1 cellular context compared by ENCODE assay signal in the genomic region with DNA sequence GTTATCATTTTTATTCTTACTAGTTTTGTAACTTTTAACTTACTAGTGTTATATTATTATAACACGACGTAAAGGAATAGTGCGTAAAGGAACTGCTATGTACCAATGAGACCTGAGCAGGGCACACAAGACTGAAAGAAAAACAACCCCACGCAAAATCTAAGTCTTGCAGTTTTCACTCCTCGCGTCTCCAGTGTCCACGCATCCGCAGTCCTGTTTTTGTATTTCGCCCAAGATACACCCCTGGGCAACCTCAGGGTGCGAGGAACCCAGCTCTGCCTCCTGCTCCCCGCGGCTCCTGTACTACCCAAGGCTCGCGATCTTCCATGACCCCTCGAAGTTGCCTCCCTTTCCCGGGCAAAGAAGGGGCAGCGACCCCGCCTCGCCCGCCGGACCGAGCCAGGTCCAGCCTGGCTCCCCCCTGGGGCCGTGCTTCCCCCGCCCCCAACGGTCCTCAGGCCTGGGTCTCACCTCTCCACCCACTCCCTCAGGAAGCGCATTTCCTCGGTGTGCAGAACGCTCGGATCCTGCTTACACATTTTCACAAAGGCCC.
TF ChIP-seq lines count a peak whose summit lies in the region.

No MANE protein-coding gene starts in this region.

TF ChIP-seq in GM12878, 131 proteins besides CTCF, POLR2A, EP300 and RAD21 (continued from another document):
- TF ChIP-seq, protein P1, sequence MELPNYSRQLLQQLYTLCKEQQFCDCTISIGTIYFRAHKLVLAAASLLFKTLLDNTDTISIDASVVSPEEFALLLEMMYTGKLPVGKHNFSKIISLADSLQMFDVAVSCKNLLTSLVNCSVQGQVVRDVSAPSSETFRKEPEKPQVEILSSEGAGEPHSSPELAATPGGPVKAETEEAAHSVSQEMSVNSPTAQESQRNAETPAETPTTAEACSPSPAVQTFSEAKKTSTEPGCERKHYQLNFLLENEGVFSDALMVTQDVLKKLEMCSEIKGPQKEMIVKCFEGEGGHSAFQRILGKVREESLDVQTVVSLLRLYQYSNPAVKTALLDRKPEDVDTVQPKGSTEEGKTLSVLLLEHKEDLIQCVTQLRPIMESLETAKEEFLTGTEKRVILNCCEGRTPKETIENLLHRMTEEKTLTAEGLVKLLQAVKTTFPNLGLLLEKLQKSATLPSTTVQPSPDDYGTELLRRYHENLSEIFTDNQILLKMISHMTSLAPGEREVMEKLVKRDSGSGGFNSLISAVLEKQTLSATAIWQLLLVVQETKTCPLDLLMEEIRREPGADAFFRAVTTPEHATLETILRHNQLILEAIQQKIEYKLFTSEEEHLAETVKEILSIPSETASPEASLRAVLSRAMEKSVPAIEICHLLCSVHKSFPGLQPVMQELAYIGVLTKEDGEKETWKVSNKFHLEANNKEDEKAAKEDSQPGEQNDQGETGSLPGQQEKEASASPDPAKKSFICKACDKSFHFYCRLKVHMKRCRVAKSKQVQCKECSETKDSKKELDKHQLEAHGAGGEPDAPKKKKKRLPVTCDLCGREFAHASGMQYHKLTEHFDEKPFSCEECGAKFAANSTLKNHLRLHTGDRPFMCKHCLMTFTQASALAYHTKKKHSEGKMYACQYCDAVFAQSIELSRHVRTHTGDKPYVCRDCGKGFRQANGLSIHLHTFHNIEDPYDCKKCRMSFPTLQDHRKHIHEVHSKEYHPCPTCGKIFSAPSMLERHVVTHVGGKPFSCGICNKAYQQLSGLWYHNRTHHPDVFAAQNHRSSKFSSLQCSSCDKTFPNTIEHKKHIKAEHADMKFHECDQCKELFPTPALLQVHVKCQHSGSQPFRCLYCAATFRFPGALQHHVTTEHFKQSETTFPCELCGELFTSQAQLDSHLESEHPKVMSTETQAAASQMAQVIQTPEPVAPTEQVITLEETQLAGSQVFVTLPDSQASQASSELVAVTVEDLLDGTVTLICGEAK (IDR thresholded peaks at IDR 0.05; ENCODE audit: borderline replicate concordance): no peak
- TF ChIP-seq BCL11A (IDR thresholded peaks at IDR 0.05; ENCODE audit: low read depth, low read length) (no peak), MEF2B (IDR thresholded peaks at IDR 0.05; ENCODE audit: partially characterized antibody, poor library complexity, severe bottlenecking) (no peak), MYC (IDR thresholded peaks at IDR 0.05; ENCODE audit: insufficient read depth, insufficient read length, insufficient replicate concordance, low read length, severe bottlenecking) (peak; percentile 7), WRNIP1 (IDR thresholded peaks at IDR 0.05; ENCODE audit: borderline replicate concordance, low read depth, low read length) (no peak), EGR1 (IDR thresholded peaks at IDR 0.05; ENCODE audit: borderline replicate concordance in 1 of 2, low read depth in 2 of 2, low read length in 2 of 2) (no peak; a peak in 1 of 3 replicates), CBX3 (IDR thresholded peaks at IDR 0.05; ENCODE audit: borderline replicate concordance, low read depth) (no peak), POLR2AphosphoS2 (IDR thresholded peaks at IDR 0.05; ENCODE audit: low read depth, low read length) (0 out of 2 replicates have a peak, but pooled peaks have one; percentile 13)
- TF ChIP-seq, protein P2, sequence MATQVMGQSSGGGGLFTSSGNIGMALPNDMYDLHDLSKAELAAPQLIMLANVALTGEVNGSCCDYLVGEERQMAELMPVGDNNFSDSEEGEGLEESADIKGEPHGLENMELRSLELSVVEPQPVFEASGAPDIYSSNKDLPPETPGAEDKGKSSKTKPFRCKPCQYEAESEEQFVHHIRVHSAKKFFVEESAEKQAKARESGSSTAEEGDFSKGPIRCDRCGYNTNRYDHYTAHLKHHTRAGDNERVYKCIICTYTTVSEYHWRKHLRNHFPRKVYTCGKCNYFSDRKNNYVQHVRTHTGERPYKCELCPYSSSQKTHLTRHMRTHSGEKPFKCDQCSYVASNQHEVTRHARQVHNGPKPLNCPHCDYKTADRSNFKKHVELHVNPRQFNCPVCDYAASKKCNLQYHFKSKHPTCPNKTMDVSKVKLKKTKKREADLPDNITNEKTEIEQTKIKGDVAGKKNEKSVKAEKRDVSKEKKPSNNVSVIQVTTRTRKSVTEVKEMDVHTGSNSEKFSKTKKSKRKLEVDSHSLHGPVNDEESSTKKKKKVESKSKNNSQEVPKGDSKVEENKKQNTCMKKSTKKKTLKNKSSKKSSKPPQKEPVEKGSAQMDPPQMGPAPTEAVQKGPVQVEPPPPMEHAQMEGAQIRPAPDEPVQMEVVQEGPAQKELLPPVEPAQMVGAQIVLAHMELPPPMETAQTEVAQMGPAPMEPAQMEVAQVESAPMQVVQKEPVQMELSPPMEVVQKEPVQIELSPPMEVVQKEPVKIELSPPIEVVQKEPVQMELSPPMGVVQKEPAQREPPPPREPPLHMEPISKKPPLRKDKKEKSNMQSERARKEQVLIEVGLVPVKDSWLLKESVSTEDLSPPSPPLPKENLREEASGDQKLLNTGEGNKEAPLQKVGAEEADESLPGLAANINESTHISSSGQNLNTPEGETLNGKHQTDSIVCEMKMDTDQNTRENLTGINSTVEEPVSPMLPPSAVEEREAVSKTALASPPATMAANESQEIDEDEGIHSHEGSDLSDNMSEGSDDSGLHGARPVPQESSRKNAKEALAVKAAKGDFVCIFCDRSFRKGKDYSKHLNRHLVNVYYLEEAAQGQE (IDR thresholded peaks at IDR 0.05; ENCODE audit: low read depth, low read length): no peak
- TF ChIP-seq, protein P3, sequence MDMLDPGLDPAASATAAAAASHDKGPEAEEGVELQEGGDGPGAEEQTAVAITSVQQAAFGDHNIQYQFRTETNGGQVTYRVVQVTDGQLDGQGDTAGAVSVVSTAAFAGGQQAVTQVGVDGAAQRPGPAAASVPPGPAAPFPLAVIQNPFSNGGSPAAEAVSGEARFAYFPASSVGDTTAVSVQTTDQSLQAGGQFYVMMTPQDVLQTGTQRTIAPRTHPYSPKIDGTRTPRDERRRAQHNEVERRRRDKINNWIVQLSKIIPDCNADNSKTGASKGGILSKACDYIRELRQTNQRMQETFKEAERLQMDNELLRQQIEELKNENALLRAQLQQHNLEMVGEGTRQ (IDR thresholded peaks at IDR 0.05; ENCODE audit: borderline replicate concordance, low read depth, low read length): no peak
